1 cellular context compared by ENCODE assay signal in genomic region chr1:118821801-118822200, GRCh38.
TF ChIP-seq lines count a peak whose summit lies in the region.

No MANE protein-coding gene starts in this region.

TF ChIP-seq in GM23338, 12 proteins besides CTCF, POLR2A, EP300 and RAD21 (continued from another document):
- TF ChIP-seq ZNF462 (CRISPR knock-in tag; IDR thresholded peaks at IDR 0.05) (no peak), ZNF331 (CRISPR knock-in tag; IDR thresholded peaks at IDR 0.05; ENCODE audit: low read depth) (no peak), CREB1 (CRISPR knock-in tag; IDR thresholded peaks at IDR 0.05; ENCODE audit: low read depth) (no peak), EZH2 (IDR thresholded peaks at IDR 0.05; ENCODE audit: low read depth, unreplicated experiment) (no peak), NANOG (IDR thresholded peaks at IDR 0.05; ENCODE audit: borderline replicate concordance) (no peak), STAT1 (IDR thresholded peaks at IDR 0.05; ENCODE audit: unreplicated experiment) (no peak), ZNF114 (CRISPR knock-in tag; IDR thresholded peaks at IDR 0.05) (no peak), ETS1 (IDR thresholded peaks at IDR 0.05) (no peak), JUNB (IDR thresholded peaks at IDR 0.05; ENCODE audit: unreplicated experiment) (no peak)
